In the genomic region with DNA sequence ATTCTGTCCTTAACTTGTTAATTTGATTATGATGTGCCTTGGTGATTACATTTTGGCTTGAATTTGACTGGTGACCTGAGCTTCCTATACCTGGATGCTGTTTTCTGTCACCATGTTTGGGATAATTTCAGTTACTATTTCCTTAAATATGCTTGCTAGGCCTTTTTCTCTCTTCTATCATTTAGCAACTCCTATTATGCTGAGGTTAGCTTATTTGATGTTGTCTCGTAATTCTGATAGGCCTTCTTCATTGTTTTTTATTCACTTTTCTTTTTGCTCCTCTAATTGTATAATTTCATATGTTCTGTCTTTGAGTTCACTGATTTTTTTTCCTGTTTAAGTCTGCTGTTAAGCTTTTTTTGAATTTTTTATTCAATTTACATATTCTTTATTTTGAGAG, we compare ENCODE assay signal across 35 cellular contexts.
"Had no signal": no experiment of that assay in that cellular context is flagged by ENCODE, and none has a peak within 500 bp of the region (broad histone marks: within the 10 kb centered on the region; RNA-seq: fewer than 3 reads in every experiment).

No MANE protein-coding gene starts in this region.

- H3K27me3 Mint-ChIP-seq: activated CD4-positive, alpha-beta memory T cell treated with anti-CD3 and anti-CD28 coated beads for 36 hours; activated CD4-positive, alpha-beta T cell treated with anti-CD3 and anti-CD28 coated beads, Interleukin-2, amount 10 ng/mL, durations not matched to agents 24 days and 14 days; activated CD8-positive, alpha-beta T cell treated with anti-CD3 and anti-CD28 coated beads for 36 hours; activated naive CD4-positive, alpha-beta T cell treated with anti-CD3 and anti-CD28 coated beads, Interleukin-2, amount 10 ng/mL, durations not matched to agents 7 days and 5 days; activated naive CD4-positive, alpha-beta T cell treated with anti-CD3 and anti-CD28 coated beads, Interleukin-2, amount 50 U/mL, for 24 hours; activated naive CD8-positive, alpha-beta T cell; activated naive CD8-positive, alpha-beta T cell treated with anti-CD3 and anti-CD28 coated beads, Interleukin-2, amount 50 U/mL, for 24 hours; activated T-cell treated with anti-CD3 and anti-CD28 coated beads, Interleukin-2, amount 50 U/mL, for 24 hours; brain; central memory CD8-positive, alpha-beta T cell had no signal

- H3K4me3 ChIP-seq: ascending aorta, cardiac muscle cell had no signal

- H3K4me1 ChIP-seq: ascending aorta had no signal

- H3K4me3 Mint-ChIP-seq: activated B cell treated with CpG ODN at 0.5 μM for 24 hours; activated CD4-positive, alpha-beta memory T cell treated with anti-CD3 and anti-CD28 coated beads for 36 hours; activated CD4-positive, alpha-beta T cell treated with anti-CD3 and anti-CD28 coated beads, Interleukin-2, amount 10 ng/mL, durations not matched to agents 24 days and 14 days; activated CD8-positive, alpha-beta T cell treated with anti-CD3 and anti-CD28 coated beads for 36 hours; activated naive CD4-positive, alpha-beta T cell treated with anti-CD3 and anti-CD28 coated beads, Interleukin-2, amount 10 ng/mL, durations not matched to agents 7 days and 5 days; activated naive CD4-positive, alpha-beta T cell treated with anti-CD3 and anti-CD28 coated beads, Interleukin-2, amount 50 U/mL, for 24 hours; activated naive CD8-positive, alpha-beta T cell; activated naive CD8-positive, alpha-beta T cell treated with anti-CD3 and anti-CD28 coated beads, Interleukin-2, amount 10 ng/mL, durations not matched to agents 7 days and 5 days; activated naive CD8-positive, alpha-beta T cell treated with anti-CD3 and anti-CD28 coated beads, Interleukin-2, amount 50 U/mL, for 24 hours; activated T-cell treated with anti-CD3 and anti-CD28 coated beads, Interleukin-2, amount 50 U/mL, for 24 hours; brain; central memory CD8-positive, alpha-beta T cell; T-helper 1 cell treated with Interleukin-12 subunit alpha and Interleukin-12 subunit beta and Interleukin-4 antibody, amounts not matched to agents 30 μg/mL and 1 μg/mL, for 36 hours; T-helper 2 cell treated with Interferon-gamma antibody and Interleukin-4, amounts not matched to agents 5 μg/mL and 100 μg/mL, for 36 hours had no signal

- FAIRE-seq: bronchial epithelial cell had no signal

- H3K27ac Mint-ChIP-seq: activated B cell treated with CpG ODN at 0.5 μM for 24 hours; activated CD4-positive, alpha-beta memory T cell treated with anti-CD3 and anti-CD28 coated beads for 36 hours; activated CD4-positive, alpha-beta T cell treated with anti-CD3 and anti-CD28 coated beads, Interleukin-2, amount 10 ng/mL, durations not matched to agents 24 days and 14 days; activated CD8-positive, alpha-beta T cell treated with anti-CD3 and anti-CD28 coated beads for 36 hours; activated naive CD4-positive, alpha-beta T cell treated with anti-CD3 and anti-CD28 coated beads, Interleukin-2, amount 10 ng/mL, durations not matched to agents 7 days and 5 days; activated naive CD4-positive, alpha-beta T cell treated with anti-CD3 and anti-CD28 coated beads, Interleukin-2, amount 50 U/mL, for 24 hours; activated naive CD8-positive, alpha-beta T cell; activated naive CD8-positive, alpha-beta T cell treated with anti-CD3 and anti-CD28 coated beads, Interleukin-2, amount 10 ng/mL, durations not matched to agents 7 days and 5 days; activated naive CD8-positive, alpha-beta T cell treated with anti-CD3 and anti-CD28 coated beads, Interleukin-2, amount 50 U/mL, for 24 hours; activated T-cell treated with anti-CD3 and anti-CD28 coated beads, Interleukin-2, amount 50 U/mL, for 24 hours; activated T-helper 2 cell treated with anti-CD3 and anti-CD28 coated beads, Interferon-gamma antibody, Interleukin-2, Interleukin-4, amounts not matched to agents 10 μg/mL and 5 μg/mL and 100 μg/mL, durations not matched to agents 14 hours and 24 hours and 36 hours; brain; T-helper 1 cell treated with Interleukin-12 subunit alpha and Interleukin-12 subunit beta and Interleukin-4 antibody, amounts not matched to agents 30 μg/mL and 1 μg/mL, for 36 hours; T-helper 2 cell treated with Interferon-gamma antibody and Interleukin-4, amounts not matched to agents 5 μg/mL and 100 μg/mL, for 36 hours had no signal

- H3K36me3 Mint-ChIP-seq: activated naive CD4-positive, alpha-beta T cell treated with anti-CD3 and anti-CD28 coated beads, Interleukin-2, amount 10 ng/mL, durations not matched to agents 7 days and 5 days had no signal

- H3K27me3 ChIP-seq: ascending aorta, cardiac muscle cell had no signal

- DNase-seq: activated B cell treated with CpG ODN at 0.5 μM for 24 hours; activated CD4-positive, alpha-beta memory T cell treated with anti-CD3 and anti-CD28 coated beads for 36 hours; activated CD4-positive, alpha-beta T cell treated with anti-CD3 and anti-CD28 coated beads for 4 hours; activated CD4-positive, alpha-beta T cell treated with anti-CD3 and anti-CD28 coated beads, Interleukin-2, amount 10 ng/mL, durations not matched to agents 24 days and 14 days; activated CD4-positive, alpha-beta T cell treated with anti-CD3 and anti-CD28 coated beads, Interleukin-2, amount 50 U/mL, for 1 hour; activated CD4-positive, alpha-beta T cell treated with anti-CD3 and anti-CD28 coated beads, Interleukin-2, amount 50 U/mL, for 4 hours; activated CD4-positive, CD25-positive, alpha-beta regulatory T cell treated with anti-CD3 and anti-CD28 coated beads, Interleukin-2, amount 50 U/mL, for 72 hours; activated CD8-positive, alpha-beta memory T cell treated with anti-CD3 and anti-CD28 coated beads, Interleukin-2, amount 50 U/mL, for 48 hours; activated CD8-positive, alpha-beta T cell treated with anti-CD3 and anti-CD28 coated beads for 36 hours; activated effector memory CD4-positive, alpha-beta T cell treated with Interleukin-2 at 50 U/mL for 16 hours; activated gamma-delta T cell; activated naive CD4-positive, alpha-beta T cell treated with anti-CD3 and anti-CD28 coated beads, Interleukin-2, amount 10 ng/mL, durations not matched to agents 7 days and 5 days; activated naive CD4-positive, alpha-beta T cell treated with Interleukin-2 at 50 U/mL for 16 hours; activated naive CD8-positive, alpha-beta T cell treated with anti-CD3 and anti-CD28 coated beads, Interleukin-2, amount 10 ng/mL, durations not matched to agents 7 days and 5 days; activated naive CD8-positive, alpha-beta T cell treated with anti-CD3 and anti-CD28 coated beads, Interleukin-2, amount 50 U/mL, for 24 hours; activated T-cell treated with anti-CD3 and anti-CD28 coated beads, Interleukin-2, amount 50 U/mL, for 24 hours; activated T-cell treated with anti-CD3 and anti-CD28 coated beads, Interleukin-2, amount 50 U/mL, for 48 hours; amygdala; anterior cingulate cortex; caudate nucleus; cerebellar nuclear complex; T-helper 1 cell; T-helper 2 cell; T-helper 9 cell had no signal

- H3K36me3 ChIP-seq: ascending aorta, cardiac muscle cell had no signal

- H3K4me1 Mint-ChIP-seq: activated B cell treated with CpG ODN at 0.5 μM for 24 hours; activated CD4-positive, alpha-beta T cell treated with anti-CD3 and anti-CD28 coated beads, Interleukin-2, amount 10 ng/mL, durations not matched to agents 24 days and 14 days; activated naive CD4-positive, alpha-beta T cell treated with anti-CD3 and anti-CD28 coated beads, Interleukin-2, amount 10 ng/mL, durations not matched to agents 7 days and 5 days; activated naive CD4-positive, alpha-beta T cell treated with anti-CD3 and anti-CD28 coated beads, Interleukin-2, amount 50 U/mL, for 24 hours; activated naive CD8-positive, alpha-beta T cell treated with anti-CD3 and anti-CD28 coated beads, Interleukin-2, amount 10 ng/mL, durations not matched to agents 7 days and 5 days; activated naive CD8-positive, alpha-beta T cell treated with anti-CD3 and anti-CD28 coated beads, Interleukin-2, amount 50 U/mL, for 24 hours; brain; central memory CD8-positive, alpha-beta T cell had no signal

- H3K27ac ChIP-seq: ascending aorta, cardiac muscle cell, VCaP had no signal

- ATAC-seq: activated CD8-positive, alpha-beta T cell treated with anti-CD3 and anti-CD28 coated beads for 36 hours; activated naive CD8-positive, alpha-beta T cell treated with anti-CD3 and anti-CD28 coated beads, Interleukin-2, amount 50 U/mL, for 24 hours had no signal
